22 cellular contexts compared by ENCODE assay signal in genomic region chr4:153809916-153810810, GRCh38. TPM values are rescaled to one million over a fixed set of nuclear protein-coding genes. Genes with fewer than 3 reads are reported as not detected.
DNase-seq lines count a peak whose midpoint lies in the region; ATAC-seq lines count a peak whose summit lies in the region.
"Had no signal": no experiment of that assay in that cellular context is flagged by ENCODE, and none has a peak within 500 bp of the region (broad histone marks: within the 10 kb centered on the region; RNA-seq: fewer than 3 reads in every experiment).

No MANE protein-coding gene starts in this region.

- peaks cover 4 to 12% of the 10 kb centered on the region in 2 donors for H3K36me3 Mint-ChIP-seq in activated naive CD4-positive, alpha-beta T cell treated with anti-CD3 and anti-CD28 coated beads, Interleukin-2, amount 50 U/mL, for 72 hours
- no peaks in the 10 kb centered on the region for H3K36me3 Mint-ChIP-seq in activated naive CD4-positive, alpha-beta T cell treated with anti-CD3 and anti-CD28 coated beads for 36 hours (ENCODE audit: low read depth)
- H3K36me3 Mint-ChIP-seq in stimulated activated memory B cell treated with anti-CD40 and anti-IgM and Interleukin-4, amounts not matched to agents 10 μg/mL and 1 μg/mL and 100 μg/mL, for 72 hours = no peaks in the 10 kb centered on the region
- H3K36me3 Mint-ChIP-seq: activated naive CD8-positive, alpha-beta T cell treated with anti-CD3 and anti-CD28 coated beads, Interleukin-2, amount 10 ng/mL, durations not matched to agents 7 days and 5 days had no signal

- peaks cover 2% of the 10 kb centered on the region for H3K27me3 Mint-ChIP-seq in activated naive CD4-positive, alpha-beta T cell treated with anti-CD3 and anti-CD28 coated beads for 36 hours (ENCODE audit: low read depth)
- peaks cover 37% of the 10 kb centered on the region for H3K27me3 Mint-ChIP-seq in stimulated activated memory B cell treated with anti-CD40 and anti-IgM and Interleukin-4, amounts not matched to agents 10 μg/mL and 1 μg/mL and 100 μg/mL, for 72 hours

- no peaks in the 10 kb centered on the region for H3K36me3 ChIP-seq in MG63
- H3K36me3 ChIP-seq: HAP-1, right lobe of liver had no signal

- H3K9me3 Mint-ChIP-seq in activated naive CD4-positive, alpha-beta T cell treated with anti-CD3 and anti-CD28 coated beads, Interleukin-2, amount 50 U/mL, for 72 hours = peaks cover 0 to 4% of the 10 kb centered on the region in 2 donors
- H3K9me3 Mint-ChIP-seq in activated naive CD4-positive, alpha-beta T cell treated with anti-CD3 and anti-CD28 coated beads for 36 hours = no peaks in the 10 kb centered on the region
- peaks cover 3% of the 10 kb centered on the region for H3K9me3 Mint-ChIP-seq in stimulated activated memory B cell treated with anti-CD40 and anti-IgM and Interleukin-4, amounts not matched to agents 10 μg/mL and 1 μg/mL and 100 μg/mL, for 72 hours
- H3K9me3 Mint-ChIP-seq: activated naive CD8-positive, alpha-beta T cell treated with anti-CD3 and anti-CD28 coated beads, Interleukin-2, amount 10 ng/mL, durations not matched to agents 7 days and 5 days had no signal

- no peaks in the 10 kb centered on the region for H3K9me3 ChIP-seq in MG63
- H3K9me3 ChIP-seq: HAP-1, right lobe of liver had no signal

- ATAC-seq in activated naive CD4-positive, alpha-beta T cell treated with anti-CD3 and anti-CD28 coated beads, Interleukin-2, amount 50 U/mL, for 72 hours = no peak
- peak; percentile 52 for ATAC-seq in HG02885 (IDR thresholded peaks at IDR 0.05; ENCODE audit: poor library complexity, unreplicated experiment)
- peak; percentile 77 for ATAC-seq in stimulated activated memory B cell treated with anti-CD40 and anti-IgM and Interleukin-4, amounts not matched to agents 10 μg/mL and 1 μg/mL and 100 μg/mL, for 72 hours
- ATAC-seq: Panc1 had no signal

- CTCF ChIA-PET in activated naive CD4-positive, alpha-beta T cell treated with anti-CD3 and anti-CD28 coated beads for 36 hours (lab: Charles Lee) = interaction anchor here (1.4 kb wide), 1 partner anchor 24 kb away, joined by 3 read pairs; no protein-coding TSS in a partner anchor

- peaks cover 17% of the 10 kb centered on the region for H3K4me1 Mint-ChIP-seq in activated naive CD4-positive, alpha-beta T cell treated with anti-CD3 and anti-CD28 coated beads for 36 hours (ENCODE audit: low read depth)
- H3K4me1 Mint-ChIP-seq in stimulated activated memory B cell treated with anti-CD40 and anti-IgM and Interleukin-4, amounts not matched to agents 10 μg/mL and 1 μg/mL and 100 μg/mL, for 72 hours = peaks cover 12% of the 10 kb centered on the region

- no peak overlapping the region for H3K4me3 ChIP-seq in MG63
- H3K4me3 ChIP-seq: HAP-1, right lobe of liver had no signal

- H3K27me3 ChIP-seq in MG63 = no peaks in the 10 kb centered on the region

- H3K27ac Mint-ChIP-seq in activated naive CD4-positive, alpha-beta T cell treated with anti-CD3 and anti-CD28 coated beads, Interleukin-2, amount 50 U/mL, for 72 hours = peak overlapping the region; percentile 46 to 65
- no peak overlapping the region for H3K27ac Mint-ChIP-seq in activated naive CD4-positive, alpha-beta T cell treated with anti-CD3 and anti-CD28 coated beads for 36 hours
- H3K27ac Mint-ChIP-seq in stimulated activated memory B cell treated with anti-CD40 and anti-IgM and Interleukin-4, amounts not matched to agents 10 μg/mL and 1 μg/mL and 100 μg/mL, for 72 hours = peak overlapping the region; percentile 51
- H3K27ac Mint-ChIP-seq: activated naive CD8-positive, alpha-beta T cell treated with anti-CD3 and anti-CD28 coated beads, Interleukin-2, amount 10 ng/mL, durations not matched to agents 7 days and 5 days; CD4-positive, alpha-beta T cell had no signal

- no peak for DNase-seq in activated naive CD4-positive, alpha-beta T cell treated with anti-CD3 and anti-CD28 coated beads, Interleukin-2, amount 50 U/mL, for 72 hours (ENCODE audit: low spot score in 2 of 2)
- no peak for DNase-seq in activated naive CD4-positive, alpha-beta T cell treated with anti-CD3 and anti-CD28 coated beads for 36 hours
- DNase-seq in RPMI8226 (peak; percentile 5), MG63 (no peak), hypothalamus (lab: John Stamatoyannopoulos, UW) (no peak), COLO668 (lab: John Stamatoyannopoulos, UW; ENCODE audit: unreplicated experiment) (no peak)
- DNase-seq: ACHN; activated CD4-positive, alpha-beta T cell treated with anti-CD3 and anti-CD28 coated beads, Interleukin-2, amount 50 U/mL, for 1 hour; activated naive CD8-positive, alpha-beta T cell treated with anti-CD3 and anti-CD28 coated beads, Interleukin-2, amount 10 ng/mL, durations not matched to agents 7 days and 5 days; activated T-cell treated with anti-CD3 and anti-CD28 coated beads for 4 hours; CD4-positive, alpha-beta T cell; foreskin melanocyte; Kasumi-1; NCI-H187; NCI-H510A; right lobe of liver had no signal

- intact Hi-C loops in activated naive CD4-positive, alpha-beta T cell treated with anti-CD3 and anti-CD28 coated beads for 36 hours (cut with micrococcal nuclease) = loop anchor here (1.0 to 2.0 kb wide), 5 partner anchors 18 to 355 kb away; no protein-coding TSS in a partner anchor

- H3K4me3 Mint-ChIP-seq in activated naive CD4-positive, alpha-beta T cell treated with anti-CD3 and anti-CD28 coated beads for 36 hours = no peak overlapping the region
- H3K4me3 Mint-ChIP-seq in stimulated activated memory B cell treated with anti-CD40 and anti-IgM and Interleukin-4, amounts not matched to agents 10 μg/mL and 1 μg/mL and 100 μg/mL, for 72 hours = peak overlapping the region; percentile 35
- H3K4me3 Mint-ChIP-seq: activated naive CD8-positive, alpha-beta T cell treated with anti-CD3 and anti-CD28 coated beads, Interleukin-2, amount 10 ng/mL, durations not matched to agents 7 days and 5 days; CD4-positive, alpha-beta T cell had no signal

RNA-seq across cellular contexts. Expression of gene SFRP2, which starts 21.3 kb away (rescaled TPM):
- not detected for total RNA-seq in activated naive CD4-positive, alpha-beta T cell treated with anti-CD3 and anti-CD28 coated beads, Interleukin-2, amount 50 U/mL, for 72 hours
- total RNA-seq in activated naive CD4-positive, alpha-beta T cell treated with anti-CD3 and anti-CD28 coated beads for 36 hours = not detected
- 0.52 TPM in 1 of 2 replicates, not detected in the other for total RNA-seq in MG63 (2014; rRNA removed; shearing (Covaris generic); ENCODE audit: low replicate concordance)
- total RNA-seq: activated naive CD8-positive, alpha-beta T cell treated with anti-CD3 and anti-CD28 coated beads, Interleukin-2, amount 10 ng/mL, durations not matched to agents 7 days and 5 days; CD4-positive, alpha-beta T cell; HT-29; osteoblast; right lobe of liver had no signal

RNA-seq across cellular contexts. Expression of gene RNF175, which starts 50.3 kb away (rescaled TPM):
- 1 to 10 TPM in 1 of 2 donors, under 1 TPM in 1; 0.91 to 1.1 TPM for total RNA-seq in activated naive CD4-positive, alpha-beta T cell treated with anti-CD3 and anti-CD28 coated beads, Interleukin-2, amount 50 U/mL, for 72 hours
- total RNA-seq in activated naive CD4-positive, alpha-beta T cell treated with anti-CD3 and anti-CD28 coated beads for 36 hours = 1 to 10 TPM; 1.4 to 1.5 TPM
- total RNA-seq in MG63 (2014; rRNA removed; shearing (Covaris generic); ENCODE audit: low replicate concordance) = 0.59 TPM in 1 of 2 replicates, not detected in the other
- total RNA-seq: activated naive CD8-positive, alpha-beta T cell treated with anti-CD3 and anti-CD28 coated beads, Interleukin-2, amount 10 ng/mL, durations not matched to agents 7 days and 5 days; HT-29 had no signal

Comparison
In these comparisons a context has a peak if more than half of its experiments do, and no peak if none do; other contexts are left out.
1. ATAC-seq: peak in HG02885 (single experiment) and stimulated activated memory B cell treated with anti-CD40 and anti-IgM and Interleukin-4, amounts not matched to agents 10 μg/mL and 1 μg/mL and 100 μg/mL, for 72 hours (single experiment); none in activated naive CD4-positive, alpha-beta T cell treated with anti-CD3 and anti-CD28 coated beads, Interleukin-2, amount 50 U/mL, for 72 hours (0 of 2).